Comparison of ENCODE assay signal across 11 cellular contexts in the genomic region with DNA sequence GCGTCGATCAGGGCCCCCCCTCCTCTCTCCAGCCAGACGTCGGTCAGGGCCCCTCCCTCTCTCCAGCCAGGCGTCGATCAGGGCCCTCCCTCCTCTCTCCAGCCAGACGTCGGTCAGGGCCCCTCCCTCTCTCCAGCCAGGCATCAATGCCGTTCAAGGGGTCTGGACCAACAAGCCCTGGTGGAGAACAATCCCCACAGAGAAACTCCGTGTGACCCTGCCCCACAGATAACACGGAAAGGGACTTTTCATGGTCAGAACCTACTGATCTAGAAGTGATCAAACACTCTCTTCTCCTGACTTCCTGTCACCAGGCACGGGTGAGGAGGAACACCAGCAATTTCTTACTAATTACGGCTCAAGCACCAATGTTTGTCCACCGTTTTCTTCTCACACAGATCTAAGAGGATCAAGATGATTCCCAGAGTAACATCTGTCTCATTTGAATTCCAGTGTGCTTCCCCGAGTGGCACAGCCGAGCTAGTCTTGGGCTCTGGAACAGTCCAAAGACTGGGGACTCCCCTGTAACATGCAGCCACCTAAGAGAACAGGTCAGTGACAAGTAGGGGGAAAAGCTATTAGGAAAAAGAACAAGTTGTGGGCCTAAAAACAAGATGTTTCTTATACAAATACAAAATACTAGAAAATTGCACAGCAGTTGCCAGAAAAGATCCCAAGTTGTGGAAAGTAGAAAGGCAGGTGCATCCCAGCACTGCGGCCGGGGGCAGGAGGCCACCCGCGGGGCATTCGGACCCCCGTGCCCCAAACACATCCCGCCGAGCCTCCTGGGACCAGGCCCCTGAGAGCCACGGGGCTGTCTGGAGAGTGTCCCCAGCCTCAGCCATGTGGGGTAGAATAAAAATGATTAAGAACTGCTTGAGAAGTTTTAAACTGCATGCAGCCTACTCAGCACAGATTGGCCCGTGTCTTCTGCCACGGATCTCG. TPM values are rescaled to one million over a fixed set of nuclear protein-coding genes. Genes with fewer than 3 reads are reported as not detected.
DNase-seq lines count a peak whose midpoint lies in the region; TF ChIP-seq lines count a peak whose summit lies in the region.
"Had no signal": no experiment of that assay in that cellular context is flagged by ENCODE, and none has a peak within 500 bp of the region (broad histone marks: within the 10 kb centered on the region; RNA-seq: fewer than 3 reads in every experiment).

No MANE protein-coding gene starts in this region.

- peaks cover 60% of the 10 kb centered on the region for H3K36me3 Mint-ChIP-seq in activated naive CD4-positive, alpha-beta T cell treated with anti-CD3 and anti-CD28 coated beads, Interleukin-2, amount 10 ng/mL, durations not matched to agents 7 days and 5 days
- no peaks in the 10 kb centered on the region for H3K36me3 Mint-ChIP-seq in mesothelial cell of epicardium

- peaks cover 76% of the 10 kb centered on the region for H3K4me1 Mint-ChIP-seq in activated naive CD4-positive, alpha-beta T cell treated with anti-CD3 and anti-CD28 coated beads, Interleukin-2, amount 10 ng/mL, durations not matched to agents 7 days and 5 days
- H3K4me1 Mint-ChIP-seq in mesothelial cell of epicardium = peaks cover 24% of the 10 kb centered on the region

- DNase-seq in activated naive CD4-positive, alpha-beta T cell treated with anti-CD3 and anti-CD28 coated beads, Interleukin-2, amount 10 ng/mL, durations not matched to agents 7 days and 5 days = no peak
- DNase-seq in activated naive CD4-positive, alpha-beta T cell (lab: John Stamatoyannopoulos, UW) = no peak
- no peak for DNase-seq in adipocyte (ENCODE audit: low read depth)
- DNase-seq in mesothelial cell of epicardium (ENCODE audit: low spot score in 2 of 2, unreplicated experiment in 2 of 2) = no peak
- DNase-seq in transverse colon = no peak
- DNase-seq in erythroblast (lab: John Stamatoyannopoulos, UW) = no peak
- DNase-seq in activated CD8-positive, alpha-beta memory T cell treated with anti-CD3 and anti-CD28 coated beads, Interleukin-2, amount 50 U/mL, for 48 hours = no peak
- no peak for DNase-seq in stimulated activated CD4-positive, alpha-beta T cell treated with anti-CD3 and anti-CD28 coated beads, Interleukin-4, amount 100 ng/mL, for 1 hour
- DNase-seq: hippocampal formation had no signal

- WGBS in transverse colon (ENCODE audit: low coverage in 1 of 2), 2 donors = 61 to 79% methylated on average over 6 to 20 of the region's 28 CpGs

- H3K4me3 ChIP-seq in adipocyte (ENCODE audit: low read length) = no peak overlapping the region
- no peak overlapping the region for H3K4me3 ChIP-seq in transverse colon

- H3K27ac ChIP-seq in transverse colon = peak overlapping the region; percentile 50 to 73 (median 60)
- H3K27ac ChIP-seq: C4-2B had no signal

- peak overlapping the region; percentile 92 for H3K27ac Mint-ChIP-seq in activated naive CD4-positive, alpha-beta T cell treated with anti-CD3 and anti-CD28 coated beads, Interleukin-2, amount 10 ng/mL, durations not matched to agents 7 days and 5 days
- peak overlapping the region; percentile 98 for H3K27ac Mint-ChIP-seq in mesothelial cell of epicardium

- H3K9me3 ChIP-seq in adipocyte (ENCODE audit: control insufficient read depth, low read length) = no peaks in the 10 kb centered on the region
- no peaks in the 10 kb centered on the region for H3K9me3 ChIP-seq in transverse colon

- peaks cover 3% of the 10 kb centered on the region for H3K36me3 ChIP-seq in adipocyte (ENCODE audit: control insufficient read depth, insufficient read depth, low read length, severe bottlenecking)
- H3K36me3 ChIP-seq in transverse colon = no peaks in the 10 kb centered on the region

- H3K27me3 ChIP-seq in adipocyte (replicated peaks; ENCODE audit: control insufficient read depth, insufficient read depth, low read length) (no peaks in the 10 kb centered on the region), transverse colon (no peaks in the 10 kb centered on the region)

- CTCF ChIA-PET in activated naive CD4-positive, alpha-beta T cell treated with anti-CD3 and anti-CD28 coated beads, Interleukin-2, amount 10 ng/mL, durations not matched to agents 7 days and 5 days (lab: Charles Lee) = no interaction called here

- TF ChIP-seq EP300 in transverse colon (IDR thresholded peaks at IDR 0.05; ENCODE audit: low read depth) = no peak

- peak overlapping the region; percentile 73 for H3K4me3 Mint-ChIP-seq in activated naive CD4-positive, alpha-beta T cell treated with anti-CD3 and anti-CD28 coated beads, Interleukin-2, amount 10 ng/mL, durations not matched to agents 7 days and 5 days
- H3K4me3 Mint-ChIP-seq in mesothelial cell of epicardium = peak overlapping the region; percentile 43

- in situ Hi-C loops in transverse colon (cut with MboI; ENCODE audit: low pct_ligation_motif_present in 1 of 4, low pct_unique_long_range_greater_than_20kb in 1 of 4, low sequenced_read_pairs in 3 of 4) = loop anchor here in 1 of 4 donors (10.0 kb wide), 1 partner anchor 156 kb away; no protein-coding TSS in a partner anchor

- peaks cover 6% of the 10 kb centered on the region for H3K9me3 Mint-ChIP-seq in activated naive CD4-positive, alpha-beta T cell treated with anti-CD3 and anti-CD28 coated beads, Interleukin-2, amount 10 ng/mL, durations not matched to agents 7 days and 5 days
- no peaks in the 10 kb centered on the region for H3K9me3 Mint-ChIP-seq in mesothelial cell of epicardium

- TF ChIP-seq POLR2A in transverse colon (IDR thresholded peaks at IDR 0.05) = no peak
- TF ChIP-seq POLR2A in erythroblast (IDR thresholded peaks at IDR 0.05; ENCODE audit: low read length) = no peak

- H3K27me3 Mint-ChIP-seq in activated naive CD4-positive, alpha-beta T cell treated with anti-CD3 and anti-CD28 coated beads, Interleukin-2, amount 10 ng/mL, durations not matched to agents 7 days and 5 days = no peaks in the 10 kb centered on the region
- H3K27me3 Mint-ChIP-seq in mesothelial cell of epicardium (ENCODE audit: low read depth) = peaks cover 2% of the 10 kb centered on the region

- H3K9ac ChIP-seq in adipocyte (ENCODE audit: low read length) = peak overlapping the region; percentile 32

- H3K4me1 ChIP-seq in adipocyte (ENCODE audit: control insufficient read depth, insufficient read depth, low read length) (peaks cover 35% of the 10 kb centered on the region), transverse colon (peaks cover 7 to 49% (median 41%) of the 10 kb centered on the region in 4 donors)

- TF ChIP-seq CTCF in mesothelial cell of epicardium (IDR thresholded peaks at IDR 0.05; ENCODE audit: unreplicated experiment) = no peak
- TF ChIP-seq CTCF in transverse colon (IDR thresholded peaks at IDR 0.05) = no peak

- intact Hi-C loops in transverse colon (cut with DNase I; ENCODE audit: low total_unique reads) = no loop called here

RNA-seq across cellular contexts. Expression of a gene that starts 11.7 kb away (rescaled TPM):
- total RNA-seq in mesothelial cell of epicardium (13.5 to 14.6 TPM (median 13.7 TPM) in 3 replicates), transverse colon (10 to 100 TPM in 1 of 4 donors, 1 to 10 TPM in 3; 4.4 to 15.6 (median 8.5) TPM)

RNA-seq across cellular contexts. Expression of a gene that starts 58.3 kb away (rescaled TPM):
- total RNA-seq in mesothelial cell of epicardium = not detected in 3 replicates
- total RNA-seq in transverse colon = not detected
- total RNA-seq: posterior vena cava had no signal
